Comparison of ENCODE assay signal across 1 cellular context in the genomic region with DNA sequence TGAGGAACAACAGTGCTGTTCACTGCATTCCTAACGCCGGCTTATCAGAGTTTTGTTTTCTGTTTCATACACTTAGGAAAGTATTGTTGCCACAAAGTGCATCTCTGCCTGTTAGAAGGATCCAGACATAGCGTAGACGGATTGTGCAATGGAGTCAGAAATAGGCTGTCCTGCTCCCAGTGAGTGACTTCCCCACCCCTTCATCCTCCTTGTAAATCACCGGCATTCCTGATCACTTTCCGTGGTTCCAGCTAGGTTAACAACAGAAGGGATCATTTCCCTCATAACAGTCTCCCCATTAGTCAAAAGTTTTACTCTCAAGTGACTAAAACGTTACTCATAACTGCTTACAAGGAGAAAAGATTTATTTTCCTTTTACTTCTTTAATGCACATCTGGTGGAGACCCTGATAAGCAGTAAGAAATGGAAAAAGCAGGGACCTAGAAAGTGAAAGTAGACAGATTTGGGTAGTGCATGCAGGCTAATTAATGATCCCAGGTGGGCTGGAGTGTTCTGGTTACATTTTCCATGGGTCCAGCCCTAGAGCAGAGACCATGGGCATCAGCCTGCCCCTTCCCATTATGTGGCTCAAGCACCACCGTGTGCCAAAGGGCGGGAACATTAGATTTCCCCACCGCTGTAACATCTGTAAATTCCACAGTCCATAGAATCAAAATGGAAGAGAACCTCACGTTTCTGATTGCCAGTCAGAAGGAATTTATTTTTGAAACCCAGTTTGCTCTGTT.
A peak's percentile ranks its signal among the peaks of the same experiment; 100 is the strongest.
TF ChIP-seq lines count a peak whose summit lies in the region.

No MANE protein-coding gene starts in this region.

TF ChIP-seq in H1, 55 proteins besides CTCF, POLR2A, EP300 and RAD21:
- peak; percentile 64; the same call in 1 of the 2 replicates for TF ChIP-seq CEBPB (IDR thresholded peaks at IDR 0.05; ENCODE audit: low read depth, low read length)
- TF ChIP-seq, protein P1, sequence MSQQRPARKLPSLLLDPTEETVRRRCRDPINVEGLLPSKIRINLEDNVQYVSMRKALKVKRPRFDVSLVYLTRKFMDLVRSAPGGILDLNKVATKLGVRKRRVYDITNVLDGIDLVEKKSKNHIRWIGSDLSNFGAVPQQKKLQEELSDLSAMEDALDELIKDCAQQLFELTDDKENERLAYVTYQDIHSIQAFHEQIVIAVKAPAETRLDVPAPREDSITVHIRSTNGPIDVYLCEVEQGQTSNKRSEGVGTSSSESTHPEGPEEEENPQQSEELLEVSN (IDR thresholded peaks at IDR 0.05): peak; percentile 89
- TF ChIP-seq SP1 (IDR thresholded peaks at IDR 0.05; ENCODE audit: low read depth, low read length): no peak
- TF ChIP-seq SP4 (IDR thresholded peaks at IDR 0.05; ENCODE audit: low read length): no peak
- TF ChIP-seq, protein P2, sequence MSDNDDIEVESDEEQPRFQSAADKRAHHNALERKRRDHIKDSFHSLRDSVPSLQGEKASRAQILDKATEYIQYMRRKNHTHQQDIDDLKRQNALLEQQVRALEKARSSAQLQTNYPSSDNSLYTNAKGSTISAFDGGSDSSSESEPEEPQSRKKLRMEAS (IDR thresholded peaks at IDR 0.05): peak; percentile 71; the same call in 1 of the 2 replicates
- TF ChIP-seq CTBP2 (IDR thresholded peaks at IDR 0.05; ENCODE audit: borderline replicate concordance, insufficient read depth, insufficient read length, low read length): no peak
